26 cellular contexts compared by ENCODE assay signal in genomic region chr3:80914854-80915253, GRCh38.
"Had no signal": no experiment of that assay in that cellular context is flagged by ENCODE, and none has a peak within 500 bp of the region (broad histone marks: within the 10 kb centered on the region; RNA-seq: fewer than 3 reads in every experiment).

No MANE protein-coding gene starts in this region.

- H3K27ac ChIP-seq: epithelial cell of prostate, esophagus squamous epithelium, gastrocnemius medialis, heart right ventricle, left lung, lower lobe of right lung had no signal

- H3K4me1 ChIP-seq: esophagus squamous epithelium, gastrocnemius medialis, heart right ventricle, left lung, lower lobe of right lung had no signal

- H3K36me3 ChIP-seq: esophagus squamous epithelium, gastrocnemius medialis, heart right ventricle, left lung, lower lobe of right lung had no signal

- H3K9me3 ChIP-seq: esophagus squamous epithelium, gastrocnemius medialis, mucosa of descending colon had no signal

- H3K4me3 ChIP-seq: esophagus squamous epithelium, gastrocnemius medialis, heart right ventricle, left lung, lower lobe of right lung, mucosa of descending colon had no signal

- FAIRE-seq: colon, endometrium, islet of Langerhans, keratinocyte had no signal

- ATAC-seq: effector memory CD8-positive, alpha-beta T cell; esophagus mucosa; gastrocnemius medialis; heart right ventricle; left cardiac atrium; left lung; left ventricle myocardium superior; lower lobe of right lung; mucosa of descending colon had no signal

- DNase-seq: cortex of kidney; effector CD8-positive, alpha-beta T cell; effector memory CD8-positive, alpha-beta T cell; endodermal cell; erythroblast; esophagus squamous epithelium; foreskin fibroblast; foreskin melanocyte; gastrocnemius medialis; glutamatergic neuron; head of caudate nucleus; heart right ventricle; hippocampal formation; left cardiac atrium; left lung; left ventricle myocardium superior; lower lobe of right lung; mesenchymal stem cell; mucosa of descending colon; naive B cell had no signal

- H3K27me3 ChIP-seq: esophagus squamous epithelium, gastrocnemius medialis, heart right ventricle, left lung had no signal
